9 cellular contexts compared by ENCODE assay signal in the genomic region with DNA sequence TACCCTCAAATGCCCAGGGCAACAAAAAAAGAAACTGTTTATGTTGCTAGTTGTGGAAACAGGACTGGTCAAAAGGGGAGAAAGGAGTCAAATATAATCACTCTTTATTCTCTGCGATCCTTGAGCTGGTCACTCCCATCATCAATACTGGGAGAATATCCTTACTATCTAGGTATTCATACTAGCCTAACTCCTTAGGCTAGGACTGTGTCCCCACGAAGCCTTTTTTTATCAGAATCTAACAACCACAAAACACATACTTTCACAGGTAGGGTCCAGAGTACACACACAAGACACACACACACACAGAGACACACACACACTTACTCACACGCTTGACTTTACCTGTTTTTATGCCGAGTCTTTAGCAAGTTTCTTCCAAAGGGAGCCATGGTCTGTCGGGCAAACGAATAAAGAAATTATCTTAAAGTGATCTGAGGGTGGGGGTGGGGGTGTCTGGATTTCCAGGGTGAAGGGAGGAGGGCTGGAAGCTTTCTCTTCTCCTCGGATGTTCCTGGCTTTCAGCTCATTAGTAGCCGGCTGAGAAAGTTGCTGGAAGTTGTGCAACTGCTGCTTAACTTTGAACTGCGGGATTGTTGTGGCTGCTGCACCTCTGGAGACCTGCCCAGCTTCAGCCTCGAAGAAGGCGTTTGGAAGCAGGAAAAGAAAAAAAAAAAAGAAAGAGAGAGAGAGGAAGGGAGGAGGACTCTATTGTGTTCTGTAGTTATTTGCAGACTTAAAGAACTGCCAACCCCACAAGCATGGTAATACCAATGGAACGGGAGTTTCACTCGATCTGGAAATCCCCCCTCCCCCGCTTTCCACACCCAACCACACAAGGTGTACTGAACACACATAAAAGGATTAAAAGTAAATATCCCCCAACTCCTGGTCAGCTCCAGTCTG. TPM values are rescaled to one million over a fixed set of nuclear protein-coding genes. Genes with fewer than 3 reads are reported as not detected.
A peak's percentile ranks its signal among the peaks of the same experiment; 100 is the strongest.
DNase-seq lines count a peak whose midpoint lies in the region; ATAC-seq and TF ChIP-seq lines count a peak whose summit lies in the region.
"Had no signal": no experiment of that assay in that cellular context is flagged by ENCODE, and none has a peak within 500 bp of the region (broad histone marks: within the 10 kb centered on the region; RNA-seq: fewer than 3 reads in every experiment).

A gene (minus strand): TSS at position 600 of the 906 bp plus-strand sequence. CDS start 208 bp downstream, at position 392.

- H3K9me3 ChIP-seq in HUES64 (ENCODE audit: insufficient read depth, low read depth, low read length) = no peaks in the 10 kb centered on the region

- H3K9ac ChIP-seq in HUES64 (ENCODE audit: low read depth, low read length) = peak within 1 kb of the TSS; percentile 30; the same call in 1 of the 2 replicates

- TF ChIP-seq POLR2A in lower leg skin (IDR thresholded peaks at IDR 0.05) = no peak

- DNase-seq in coronary artery (ENCODE audit: low spot score) = no peak
- peak; percentile 60 to 89 for DNase-seq in lower leg skin (ENCODE audit: low spot score in 2 of 2)
- no peak for DNase-seq in type B pancreatic cell (ENCODE audit: extremely low spot score, unreplicated experiment)
- DNase-seq in activated naive CD8-positive, alpha-beta T cell treated with anti-CD3 and anti-CD28 coated beads, Interleukin-2, amount 50 U/mL, for 24 hours = no peak
- no peak for DNase-seq in activated CD4-positive, alpha-beta T cell treated with anti-CD3 and anti-CD28 coated beads for 1 hour
- no peak for DNase-seq in NCI-H510A (lab: John Stamatoyannopoulos, UW)

- H3K36me3 ChIP-seq in HUES64 (ENCODE audit: insufficient read depth, low read length) = no peaks in the 10 kb centered on the region

- H3K27ac Mint-ChIP-seq in type B pancreatic cell = peak within 1 kb of the TSS; percentile 84
- no peak within 1 kb of the TSS for H3K27ac Mint-ChIP-seq in activated naive CD8-positive, alpha-beta T cell treated with anti-CD3 and anti-CD28 coated beads, Interleukin-2, amount 50 U/mL, for 24 hours

- TF ChIP-seq CTCF in coronary artery (IDR thresholded peaks at IDR 0.05) = no peak
- TF ChIP-seq CTCF in lower leg skin (IDR thresholded peaks at IDR 0.05) = no peak
- TF ChIP-seq CTCF in type B pancreatic cell (conservative IDR thresholded peaks at IDR 0.05) = no peak

- 46% methylated on average over 14 of the region's 14 CpGs for WGBS in HUES64
- 8 to 11% methylated on average over 14 of the region's 14 CpGs for WGBS in lower leg skin, 2 donors

- no peaks in the 10 kb centered on the region for H3K9me3 Mint-ChIP-seq in type B pancreatic cell
- H3K9me3 Mint-ChIP-seq in activated naive CD8-positive, alpha-beta T cell treated with anti-CD3 and anti-CD28 coated beads, Interleukin-2, amount 50 U/mL, for 24 hours = no peaks in the 10 kb centered on the region
- H3K9me3 Mint-ChIP-seq: central memory CD8-positive, alpha-beta T cell had no signal

- H3K4me3 Mint-ChIP-seq in type B pancreatic cell = peak within 1 kb of the TSS; percentile 89
- no peak within 1 kb of the TSS for H3K4me3 Mint-ChIP-seq in activated naive CD8-positive, alpha-beta T cell treated with anti-CD3 and anti-CD28 coated beads, Interleukin-2, amount 50 U/mL, for 24 hours
- H3K4me3 Mint-ChIP-seq: central memory CD8-positive, alpha-beta T cell had no signal

- H3K27me3 ChIP-seq in HUES64 (ENCODE audit: insufficient read depth, low read length) = no peaks in the 10 kb centered on the region

- intact Hi-C loops in lower leg skin (cut with DNase I; ENCODE audit: low total_unique reads) = no loop called here

- H3K4me1 ChIP-seq in HUES64 (ENCODE audit: insufficient read depth, low read length) = peaks cover 31% of the 10 kb centered on the region

- H3K4me1 Mint-ChIP-seq in type B pancreatic cell (ENCODE audit: unreplicated experiment) = peaks cover 9% of the 10 kb centered on the region
- no peaks in the 10 kb centered on the region for H3K4me1 Mint-ChIP-seq in activated naive CD8-positive, alpha-beta T cell treated with anti-CD3 and anti-CD28 coated beads, Interleukin-2, amount 50 U/mL, for 24 hours
- H3K4me1 Mint-ChIP-seq: central memory CD8-positive, alpha-beta T cell had no signal

- H3K27ac ChIP-seq in HUES64 (ENCODE audit: low read depth, low read length) (peak within 1 kb of the TSS; percentile 53), coronary artery (peak within 1 kb of the TSS; percentile 35 to 74)

- H3K4me3 ChIP-seq in HUES64 (ENCODE audit: low read length) (peak within 1 kb of the TSS; percentile 38), coronary artery (peak within 1 kb of the TSS; percentile 72), lower leg skin (ENCODE audit: low read depth, poor library complexity, severe bottlenecking) (peak within 1 kb of the TSS; percentile 18)

- ATAC-seq in HG03095 (IDR thresholded peaks at IDR 0.05; ENCODE audit: unreplicated experiment) = no peak
- ATAC-seq in activated naive CD8-positive, alpha-beta T cell treated with anti-CD3 and anti-CD28 coated beads, Interleukin-2, amount 50 U/mL, for 24 hours = no peak

- no peaks in the 10 kb centered on the region for H3K36me3 Mint-ChIP-seq in type B pancreatic cell
- H3K36me3 Mint-ChIP-seq in activated naive CD8-positive, alpha-beta T cell treated with anti-CD3 and anti-CD28 coated beads, Interleukin-2, amount 50 U/mL, for 24 hours (ENCODE audit: low read depth) = no peaks in the 10 kb centered on the region

- H3K27me3 Mint-ChIP-seq in type B pancreatic cell = no peaks in the 10 kb centered on the region
- peaks cover 3% of the 10 kb centered on the region for H3K27me3 Mint-ChIP-seq in activated naive CD8-positive, alpha-beta T cell treated with anti-CD3 and anti-CD28 coated beads, Interleukin-2, amount 50 U/mL, for 24 hours
- H3K27me3 Mint-ChIP-seq: central memory CD8-positive, alpha-beta T cell had no signal

RNA-seq across cellular contexts. Expression of the gene that starts here (rescaled TPM):
- polyA plus RNA-seq in HUES64 (2013, experiment 1 of 2) = 0.30 TPM
- 0.44 TPM for polyA plus RNA-seq in HUES64 (2013, experiment 2 of 2)
- 1 to 10 TPM; 1.8 to 4.6 (median 2.2) TPM for total RNA-seq in lower leg skin
- total RNA-seq in type B pancreatic cell (ENCODE audit: low replicate concordance) = 2.0 and 5.3 TPM in 2 replicates

Comparison
In these comparisons a context has a peak if more than half of its experiments do, and no peak if none do; other contexts are left out.
1. H3K4me3 ChIP-seq: peak in every context shown above with its lines; median percentile 72 in coronary artery; 38 in HUES64; 18 in lower leg skin.
2. DNase-seq: peak in lower leg skin (2 of 2); none in coronary artery (single experiment), type B pancreatic cell (single experiment), activated naive CD8-positive, alpha-beta T cell treated with anti-CD3 and anti-CD28 coated beads, Interleukin-2, amount 50 U/mL, for 24 hours (single experiment), activated CD4-positive, alpha-beta T cell treated with anti-CD3 and anti-CD28 coated beads for 1 hour (single experiment) and NCI-H510A (single experiment).